ENCODE assay signal across 25 cellular contexts in genomic region chr13:98809345-98809777, GRCh38. TPM values are rescaled to one million over a fixed set of nuclear protein-coding genes. Genes with fewer than 3 reads are reported as not detected.
"Had no signal": no experiment of that assay in that cellular context is flagged by ENCODE, and none has a peak within 500 bp of the region (broad histone marks: within the 10 kb centered on the region; RNA-seq: fewer than 3 reads in every experiment).

No MANE protein-coding gene starts in this region.

- H3K4me3 ChIP-seq: heart left ventricle, left lung, lung, ovary, prostate gland, sigmoid colon, spleen, suprapubic skin, tibial nerve, vagina had no signal

- DNase-seq: heart left ventricle; islet precursor cell; left lung; mesendoderm; naive thymus-derived CD4-positive, alpha-beta T cell; ovary; posterior cingulate gyrus; retina; right cardiac atrium; sigmoid colon; small intestine; spleen; stimulated activated CD4-positive, alpha-beta T cell treated with anti-CD3 and anti-CD28 coated beads, Interleukin-4, amount 100 ng/mL, for 24 hours; stimulated activated naive CD4-positive, alpha-beta T cell had no signal

- H3K4me1 ChIP-seq: left lung, prostate gland, sigmoid colon, spleen, suprapubic skin, tibial nerve, vagina had no signal

- H3K27ac ChIP-seq: heart left ventricle, left lung, ovary, prostate gland, sigmoid colon, spleen, suprapubic skin, tibial nerve, vagina had no signal

- H3K9me3 ChIP-seq: heart left ventricle, left lung, ovary, prostate gland, sigmoid colon, spleen, suprapubic skin, tibial nerve, vagina had no signal

- H3K27me3 ChIP-seq: heart left ventricle, left lung, ovary, sigmoid colon, spleen, suprapubic skin, tibial nerve, vagina had no signal

- H3K36me3 ChIP-seq: ovary had no signal

- FAIRE-seq: small intestine had no signal

- ATAC-seq: heart left ventricle; left lung; naive thymus-derived CD4-positive, alpha-beta T cell; natural killer cell treated with Interleukin-12 subunit alpha and Interleukin-12 subunit beta and Interleukin-15 and Interleukin-18, amount 100 ng/mL, for 72 hours; right cardiac atrium; stimulated activated effector memory CD8-positive, alpha-beta T cell treated with anti-CD3 and anti-CD28 coated beads, Interleukin-12 subunit alpha, Interleukin-12 subunit beta, amount 100 ng/mL, for 72 hours had no signal

RNA-seq across cellular contexts. Expression of gene SLC15A1, which starts 56.9 kb away (rescaled TPM):
- total RNA-seq: heart left ventricle; left lung; mononuclear cell; myocyte; naive thymus-derived CD4-positive, alpha-beta T cell; natural killer cell treated with Interleukin-12 subunit alpha and Interleukin-12 subunit beta and Interleukin-15 and Interleukin-18, amount 100 ng/mL, for 72 hours; spleen; subcutaneous adipose tissue; tibial nerve had no signal
- polyA plus RNA-seq: heart left ventricle; naive thymus-derived CD4-positive, alpha-beta T cell; neural cell; right cardiac atrium had no signal
